8 cellular contexts compared by ENCODE assay signal in the genomic region with DNA sequence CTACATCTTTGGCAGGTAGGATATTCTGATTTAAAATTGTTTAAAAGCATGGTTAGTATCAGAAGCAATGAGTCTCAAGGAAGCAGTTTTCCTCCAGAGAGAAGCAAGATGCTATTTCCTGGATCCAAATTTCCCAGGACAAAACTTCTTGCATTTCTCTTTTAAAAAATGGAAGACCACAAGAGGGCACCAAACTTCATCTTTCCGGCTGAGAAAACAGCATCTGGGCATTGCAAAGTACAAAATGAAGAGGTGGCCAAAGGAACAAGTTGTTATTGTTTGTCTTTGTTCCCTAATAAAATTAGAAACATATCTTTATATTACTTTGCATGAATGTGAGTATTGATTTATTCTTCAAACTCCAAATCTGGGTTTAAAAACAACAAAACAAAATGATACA.
DNase-seq lines count a peak whose midpoint lies in the region; ATAC-seq and TF ChIP-seq lines count a peak whose summit lies in the region.

No MANE protein-coding gene starts in this region.

- TF ChIP-seq CTCF in natural killer cell (IDR thresholded peaks at IDR 0.05) (peak; percentile 83), right lobe of liver (IDR thresholded peaks at IDR 0.05) (peak; percentile 56 to 69 (median 60))

- intact Hi-C loops in natural killer cell (cut with micrococcal nuclease) = loop anchor here (1.0 to 5.0 kb wide), 2 partner anchors 228 to 1279 kb away; no protein-coding TSS in a partner anchor
- intact Hi-C loops in right lobe of liver (cut with DNase I) = loop anchor here in 1 of 2 donors (10.0 kb wide), 1 partner anchor 232 kb away; no protein-coding TSS in a partner anchor

- H3K4me3 Mint-ChIP-seq in natural killer cell = no peak overlapping the region
- H3K4me3 Mint-ChIP-seq in natural killer cell treated with Interleukin-12 subunit alpha and Interleukin-12 subunit beta and Interleukin-15 and Interleukin-18, amount 100 ng/mL, for 72 hours = no peak overlapping the region

- ATAC-seq in natural killer cell (no peak), right lobe of liver (peak; percentile 59 to 75 (median 66)), HG03097 (IDR thresholded peaks at IDR 0.05; ENCODE audit: low FRiP score, unreplicated experiment) (no peak), HG02981 (IDR thresholded peaks at IDR 0.05; ENCODE audit: unreplicated experiment) (no peak)
- no peak for ATAC-seq in natural killer cell treated with Interleukin-12 subunit alpha and Interleukin-12 subunit beta and Interleukin-15 and Interleukin-18, amount 100 ng/mL, for 72 hours

- TF ChIP-seq POLR2A in right lobe of liver (IDR thresholded peaks at IDR 0.05) = no peak

- H3K27ac ChIP-seq in right lobe of liver = no peak overlapping the region

- no peaks in the 10 kb centered on the region for H3K9me3 Mint-ChIP-seq in natural killer cell
- H3K9me3 Mint-ChIP-seq in natural killer cell treated with Interleukin-12 subunit alpha and Interleukin-12 subunit beta and Interleukin-15 and Interleukin-18, amount 100 ng/mL, for 72 hours = no peaks in the 10 kb centered on the region

- no peak for DNase-seq in natural killer cell
- no peak for DNase-seq in natural killer cell treated with Interleukin-12 subunit alpha and Interleukin-12 subunit beta and Interleukin-15 and Interleukin-18, amount 100 ng/mL, for 72 hours (ENCODE audit: low spot score)
- peak; percentile 21 for DNase-seq in NCI-H2196 (lab: John Stamatoyannopoulos, UW; ENCODE audit: unreplicated experiment)
- peak; percentile 77 for DNase-seq in cerebellar cortex (ENCODE audit: low spot score)
- DNase-seq in right lobe of liver = no peak
- no peak for DNase-seq in T-helper 9 cell

- no peaks in the 10 kb centered on the region for H3K9me3 ChIP-seq in right lobe of liver

- no peak overlapping the region for H3K4me3 ChIP-seq in right lobe of liver

- no peaks in the 10 kb centered on the region for H3K27me3 ChIP-seq in right lobe of liver

- no peaks in the 10 kb centered on the region for H3K36me3 Mint-ChIP-seq in natural killer cell
- no peaks in the 10 kb centered on the region for H3K36me3 Mint-ChIP-seq in natural killer cell treated with Interleukin-12 subunit alpha and Interleukin-12 subunit beta and Interleukin-15 and Interleukin-18, amount 100 ng/mL, for 72 hours

- peaks cover 7 to 11% of the 10 kb centered on the region in 2 donors for H3K27me3 Mint-ChIP-seq in natural killer cell (ENCODE audit: low read depth in 2 of 2)
- peaks cover 5 to 10% of the 10 kb centered on the region in 2 donors for H3K27me3 Mint-ChIP-seq in natural killer cell treated with Interleukin-12 subunit alpha and Interleukin-12 subunit beta and Interleukin-15 and Interleukin-18, amount 100 ng/mL, for 72 hours

- H3K4me1 ChIP-seq in right lobe of liver = no peaks in the 10 kb centered on the region

- 0% methylated on average over 1 of the region's 1 CpG for WGBS in right lobe of liver (ENCODE audit: insufficient coverage, low coverage, low lambda C conversion rate, missing lambda C conversion rate)

- H3K27ac Mint-ChIP-seq in natural killer cell = no peak overlapping the region
- no peak overlapping the region for H3K27ac Mint-ChIP-seq in natural killer cell treated with Interleukin-12 subunit alpha and Interleukin-12 subunit beta and Interleukin-15 and Interleukin-18, amount 100 ng/mL, for 72 hours

- H3K4me1 Mint-ChIP-seq in natural killer cell = no peaks in the 10 kb centered on the region
- no peaks in the 10 kb centered on the region for H3K4me1 Mint-ChIP-seq in natural killer cell treated with Interleukin-12 subunit alpha and Interleukin-12 subunit beta and Interleukin-15 and Interleukin-18, amount 100 ng/mL, for 72 hours (ENCODE audit: low read depth in 2 of 2)

- no peaks in the 10 kb centered on the region for H3K36me3 ChIP-seq in right lobe of liver

Comparison
In these comparisons a context has a peak if more than half of its experiments do, and no peak if none do; other contexts are left out.
1. ATAC-seq: peak in right lobe of liver (4 of 4); none in natural killer cell (0 of 3), natural killer cell treated with Interleukin-12 subunit alpha and Interleukin-12 subunit beta and Interleukin-15 and Interleukin-18, amount 100 ng/mL, for 72 hours (0 of 2), HG03097 (single experiment) and HG02981 (single experiment).
2. DNase-seq: peak in NCI-H2196 (single experiment) and cerebellar cortex (single experiment); none in natural killer cell (single experiment), natural killer cell treated with Interleukin-12 subunit alpha and Interleukin-12 subunit beta and Interleukin-15 and Interleukin-18, amount 100 ng/mL, for 72 hours (single experiment), right lobe of liver (0 of 3) and T-helper 9 cell (single experiment).